Comparison of ENCODE assay signal across 27 cellular contexts in genomic region chr14:23020143-23021128, GRCh38. TPM values are rescaled to one million over a fixed set of nuclear protein-coding genes. Genes with fewer than 3 reads are reported as not detected.
DNase-seq lines count a peak whose midpoint lies in the region; TF ChIP-seq lines count a peak whose summit lies in the region.
"Had no signal": no experiment of that assay in that cellular context is flagged by ENCODE, and none has a peak within 500 bp of the region (broad histone marks: within the 10 kb centered on the region; RNA-seq: fewer than 3 reads in every experiment).

No MANE protein-coding gene starts in this region.

- H3K4me3 ChIP-seq in neural progenitor cell = no peak overlapping the region
- H3K4me3 ChIP-seq: cardiac muscle cell, coronary artery, esophagus squamous epithelium, thoracic aorta had no signal

- no peak overlapping the region for H3K4me3 Mint-ChIP-seq in activated naive CD8-positive, alpha-beta T cell
- no peak overlapping the region for H3K4me3 Mint-ChIP-seq in activated naive CD8-positive, alpha-beta T cell treated with anti-CD3 and anti-CD28 coated beads for 36 hours
- H3K4me3 Mint-ChIP-seq in neural progenitor cell = no peak overlapping the region
- H3K4me3 Mint-ChIP-seq: effector memory CD8-positive, alpha-beta T cell; immature natural killer cell had no signal

- no peaks in the 10 kb centered on the region for H3K79me2 ChIP-seq in neural progenitor cell (ENCODE audit: low read depth)

- peak overlapping the region; percentile 54 for H3K27ac ChIP-seq in neural progenitor cell
- H3K27ac ChIP-seq: C4-2B, cardiac muscle cell, coronary artery, esophagus squamous epithelium, thoracic aorta had no signal

- H3K4me1 Mint-ChIP-seq in activated naive CD8-positive, alpha-beta T cell (ENCODE audit: low read depth) = peaks cover 49% of the 10 kb centered on the region
- peaks cover 26% of the 10 kb centered on the region for H3K4me1 Mint-ChIP-seq in activated naive CD8-positive, alpha-beta T cell treated with anti-CD3 and anti-CD28 coated beads for 36 hours
- H3K4me1 Mint-ChIP-seq in neural progenitor cell = peaks cover 30% of the 10 kb centered on the region

- no peaks in the 10 kb centered on the region for H3K27me3 ChIP-seq in neural progenitor cell
- H3K27me3 ChIP-seq: cardiac muscle cell, esophagus squamous epithelium had no signal

- peaks cover 41% of the 10 kb centered on the region for H3K4me1 ChIP-seq in neural progenitor cell
- H3K4me1 ChIP-seq: esophagus squamous epithelium had no signal

- H3K9ac ChIP-seq in neural progenitor cell = no peak overlapping the region

- in situ Hi-C loops in G401 (cut with HindIII; ENCODE audit: low sequenced_read_pairs) = no loop called here

- H3F3A ChIP-seq in neural progenitor cell (ENCODE audit: low read depth) = peaks cover 47% of the 10 kb centered on the region

- DNase-seq in activated naive CD8-positive, alpha-beta T cell treated with anti-CD3 and anti-CD28 coated beads for 36 hours = no peak
- DNase-seq in NCI-H82 treated with DMSO at 0.1 percent for 48 hours (lab: John Stamatoyannopoulos, UW; ENCODE audit: unreplicated experiment) = peak; percentile 25
- peak; percentile 14 for DNase-seq in amniotic epithelial cell (ENCODE audit: low read depth)
- DNase-seq in neural progenitor cell (ENCODE audit: low spot score) = peak; percentile 54
- DNase-seq in NCI-H1417 (lab: John Stamatoyannopoulos, UW) = no peak
- no peak for DNase-seq in G401 (ENCODE audit: low spot score)
- DNase-seq: activated effector memory CD4-positive, alpha-beta T cell treated with Interleukin-2 at 50 U/mL for 16 hours; anterior cingulate cortex; effector memory CD8-positive, alpha-beta T cell; esophagus squamous epithelium; hippocampal formation; immature natural killer cell; mesenchymal stem cell; NCI-H1092; NCI-H187 treated with DMSO at 0.1 percent for 48 hours; NCI-H2227 treated with DMSO at 0.1 percent for 48 hours; NCI-H748 treated with DMSO at 0.1 percent for 48 hours; stimulated activated CD4-positive, alpha-beta T cell treated with anti-CD3 and anti-CD28 coated beads, Interleukin-4, amount 100 ng/mL, for 24 hours had no signal

- H4K20me1 ChIP-seq in neural progenitor cell (ENCODE audit: low read depth) = no peaks in the 10 kb centered on the region

- no peak for TF ChIP-seq CTCF in neural progenitor cell (IDR thresholded peaks at IDR 0.05)

- H3K36me3 ChIP-seq in neural progenitor cell = no peaks in the 10 kb centered on the region
- H3K36me3 ChIP-seq: cardiac muscle cell had no signal

- no peaks in the 10 kb centered on the region for H3K27me3 Mint-ChIP-seq in activated naive CD8-positive, alpha-beta T cell
- no peaks in the 10 kb centered on the region for H3K27me3 Mint-ChIP-seq in activated naive CD8-positive, alpha-beta T cell treated with anti-CD3 and anti-CD28 coated beads for 36 hours
- no peaks in the 10 kb centered on the region for H3K27me3 Mint-ChIP-seq in neural progenitor cell (ENCODE audit: insufficient read depth, low read depth)
- H3K27me3 Mint-ChIP-seq: effector memory CD8-positive, alpha-beta T cell had no signal

- H3K9me3 ChIP-seq in neural progenitor cell (ENCODE audit: low read depth) = no peaks in the 10 kb centered on the region
- H3K9me3 ChIP-seq: esophagus squamous epithelium, thoracic aorta had no signal

- peak overlapping the region; percentile 59 for H3K27ac Mint-ChIP-seq in activated naive CD8-positive, alpha-beta T cell
- no peak overlapping the region for H3K27ac Mint-ChIP-seq in activated naive CD8-positive, alpha-beta T cell treated with anti-CD3 and anti-CD28 coated beads for 36 hours
- peak overlapping the region; percentile 58 for H3K27ac Mint-ChIP-seq in neural progenitor cell
- H3K27ac Mint-ChIP-seq: effector memory CD8-positive, alpha-beta T cell had no signal

- peaks cover 12% of the 10 kb centered on the region for H3K36me3 Mint-ChIP-seq in activated naive CD8-positive, alpha-beta T cell
- peaks cover 20% of the 10 kb centered on the region for H3K36me3 Mint-ChIP-seq in activated naive CD8-positive, alpha-beta T cell treated with anti-CD3 and anti-CD28 coated beads for 36 hours
- peaks cover 11% of the 10 kb centered on the region for H3K36me3 Mint-ChIP-seq in neural progenitor cell

- H3K4me2 ChIP-seq in neural progenitor cell = peak overlapping the region; percentile 1

- no peaks in the 10 kb centered on the region for H3K9me3 Mint-ChIP-seq in activated naive CD8-positive, alpha-beta T cell (ENCODE audit: low read depth)
- H3K9me3 Mint-ChIP-seq in activated naive CD8-positive, alpha-beta T cell treated with anti-CD3 and anti-CD28 coated beads for 36 hours = no peaks in the 10 kb centered on the region
- no peaks in the 10 kb centered on the region for H3K9me3 Mint-ChIP-seq in neural progenitor cell
- H3K9me3 Mint-ChIP-seq: effector memory CD8-positive, alpha-beta T cell; immature natural killer cell had no signal

- H2AFZ ChIP-seq in neural progenitor cell (replicated peaks) = no peak overlapping the region

RNA-seq across cellular contexts. Expression of gene C14orf93, which starts 10.5 kb away (rescaled TPM):
- 10 to 100 TPM; 10.5 to 11.1 TPM for total RNA-seq in activated naive CD8-positive, alpha-beta T cell treated with anti-CD3 and anti-CD28 coated beads for 36 hours
- total RNA-seq in neural progenitor cell (ENCODE audit: low replicate concordance) = 8.2 and 11.0 TPM in 2 replicates
- total RNA-seq in G401 (2014; rRNA removed; shearing (Covaris generic)) = 8.7 and 15.1 TPM in 2 replicates

RNA-seq across cellular contexts. Expression of gene PSMB5, which starts 14.3 kb away (rescaled TPM):
- 100 to 1,000 TPM; 162 to 164 TPM for total RNA-seq in activated naive CD8-positive, alpha-beta T cell treated with anti-CD3 and anti-CD28 coated beads for 36 hours
- total RNA-seq in neural progenitor cell (ENCODE audit: low replicate concordance) = 154 and 223 TPM in 2 replicates
- total RNA-seq in G401 (2014; rRNA removed; shearing (Covaris generic)) = 447 and 480 TPM in 2 replicates

RNA-seq across cellular contexts. Expression of gene PSMB11, which starts 21.6 kb away (rescaled TPM):
- not detected for total RNA-seq in activated naive CD8-positive, alpha-beta T cell treated with anti-CD3 and anti-CD28 coated beads for 36 hours
- total RNA-seq in neural progenitor cell (ENCODE audit: low replicate concordance) = not detected in 2 replicates
- total RNA-seq in G401 (2014; rRNA removed; shearing (Covaris generic)) = not detected in 2 replicates
- total RNA-seq: esophagus squamous epithelium, myocyte, OCI-LY7, osteoblast, Right ventricle myocardium inferior, thoracic aorta had no signal

RNA-seq across cellular contexts. Expression of gene CDH24, which starts 36.9 kb away (rescaled TPM):
- total RNA-seq in activated naive CD8-positive, alpha-beta T cell treated with anti-CD3 and anti-CD28 coated beads for 36 hours = under 1 TPM; 0.49 to 0.52 TPM
- total RNA-seq in neural progenitor cell (ENCODE audit: low replicate concordance) = 15.0 and 35.9 TPM in 2 replicates
- total RNA-seq in G401 (2014; rRNA removed; shearing (Covaris generic)) = 8.7 and 10.9 TPM in 2 replicates

RNA-seq across cellular contexts. Expression of gene AJUBA, which starts 38.1 kb away (rescaled TPM):
- total RNA-seq in activated naive CD8-positive, alpha-beta T cell treated with anti-CD3 and anti-CD28 coated beads for 36 hours = 1 to 10 TPM in 1 of 2 experiments, under 1 TPM in 1; 0.90 to 1.0 TPM
- total RNA-seq in neural progenitor cell (ENCODE audit: low replicate concordance) = 99.6 and 147 TPM in 2 replicates
- total RNA-seq in G401 (2014; rRNA removed; shearing (Covaris generic)) = 16.4 and 17.0 TPM in 2 replicates

Comparison
In these comparisons a context has a peak if more than half of its experiments do, and no peak if none do; other contexts are left out.
1. DNase-seq: peak in NCI-H82 treated with DMSO at 0.1 percent for 48 hours (single experiment), amniotic epithelial cell (single experiment) and neural progenitor cell (single experiment); none in activated naive CD8-positive, alpha-beta T cell treated with anti-CD3 and anti-CD28 coated beads for 36 hours (single experiment), NCI-H1417 (0 of 3) and G401 (single experiment).